Comparison of ENCODE assay signal across 1 cellular context in genomic region chr19:474126-475078, GRCh38.
TF ChIP-seq lines count a peak whose summit lies in the region.

No MANE protein-coding gene starts in this region.

TF ChIP-seq in GM23338, 12 proteins besides CTCF, POLR2A, EP300 and RAD21:
- TF ChIP-seq STAT1 (IDR thresholded peaks at IDR 0.05; ENCODE audit: unreplicated experiment) (no peak), ZNF331 (CRISPR knock-in tag; IDR thresholded peaks at IDR 0.05; ENCODE audit: low read depth) (no peak), NANOG (IDR thresholded peaks at IDR 0.05; ENCODE audit: borderline replicate concordance) (no peak), ZNF462 (CRISPR knock-in tag; IDR thresholded peaks at IDR 0.05) (no peak), ETS1 (IDR thresholded peaks at IDR 0.05) (no peak)
